8 cellular contexts compared by ENCODE assay signal in genomic region chr19:57103573-57104277, GRCh38. TPM values are rescaled to one million over a fixed set of nuclear protein-coding genes. Genes with fewer than 3 reads are reported as not detected.
A peak's percentile ranks its signal among the peaks of the same experiment; 100 is the strongest.
DNase-seq lines count a peak whose midpoint lies in the region; ATAC-seq and TF ChIP-seq lines count a peak whose summit lies in the region.

No MANE protein-coding gene starts in this region.

- no peak overlapping the region for H3K27ac Mint-ChIP-seq in activated T-helper 1 cell treated with anti-CD3 and anti-CD28 coated beads, Interleukin-12 subunit alpha, Interleukin-12 subunit beta, Interleukin-2, Interleukin-4 antibody, amounts not matched to agents 30 ng/mL and 10 ng/mL and 1 ng/mL, durations not matched to agents 14 hours and 24 hours and 36 hours

- TF ChIP-seq POLR2A in Peyer's patch (IDR thresholded peaks at IDR 0.05): no peak
- no peak for TF ChIP-seq POLR2A in suprapubic skin (IDR thresholded peaks at IDR 0.05)

- no peak for ATAC-seq in HG03571 (IDR thresholded peaks at IDR 0.05; ENCODE audit: unreplicated experiment)

- H3K4me1 ChIP-seq in BE2C: no peaks in the 10 kb centered on the region
- H3K4me1 ChIP-seq in HAP-1: no peaks in the 10 kb centered on the region
- no peaks in the 10 kb centered on the region for H3K4me1 ChIP-seq in Peyer's patch
- peaks cover 10% of the 10 kb centered on the region for H3K4me1 ChIP-seq in suprapubic skin

- no peak overlapping the region for H3K27ac ChIP-seq in Peyer's patch
- no peak overlapping the region for H3K27ac ChIP-seq in suprapubic skin

- peak; percentile 85 for TF ChIP-seq CTCF in BE2C (IDR thresholded peaks at IDR 0.05; ENCODE audit: low read depth, low read length)
- peak; percentile 49 to 82 (median 63) for TF ChIP-seq CTCF in Peyer's patch (IDR thresholded peaks at IDR 0.05)
- TF ChIP-seq CTCF in fibroblast of villous mesenchyme (IDR thresholded peaks at IDR 0.05; ENCODE audit: insufficient read depth, low read depth, low read length): peak; percentile 78
- peak; percentile 69 to 70 for TF ChIP-seq CTCF in suprapubic skin (IDR thresholded peaks at IDR 0.05)

- peaks cover 33% of the 10 kb centered on the region for H3K9me3 Mint-ChIP-seq in activated T-helper 1 cell treated with anti-CD3 and anti-CD28 coated beads, Interleukin-12 subunit alpha, Interleukin-12 subunit beta, Interleukin-2, Interleukin-4 antibody, amounts not matched to agents 30 ng/mL and 10 ng/mL and 1 ng/mL, durations not matched to agents 14 hours and 24 hours and 36 hours

- H3K36me3 ChIP-seq in BE2C: no peaks in the 10 kb centered on the region
- H3K36me3 ChIP-seq in HAP-1 (replicated peaks): no peaks in the 10 kb centered on the region
- H3K36me3 ChIP-seq in Peyer's patch: no peaks in the 10 kb centered on the region
- H3K36me3 ChIP-seq in suprapubic skin: no peaks in the 10 kb centered on the region

- H3K9me3 ChIP-seq in BE2C (no peaks in the 10 kb centered on the region), HAP-1 (peaks cover 3% of the 10 kb centered on the region; the same call in 1 of the 2 replicates), Peyer's patch (peaks cover 0 to 10% (median 5%) of the 10 kb centered on the region in 4 donors), suprapubic skin (no peaks in the 10 kb centered on the region)

- TF ChIP-seq EP300 in suprapubic skin (IDR thresholded peaks at IDR 0.05): no peak

- H3K4me3 ChIP-seq in BE2C (ENCODE audit: low read depth, low read length) (no peak overlapping the region), HAP-1 (no peak overlapping the region), Peyer's patch (no peak overlapping the region), fibroblast of villous mesenchyme (ENCODE audit: low read depth, low read length) (peak overlapping the region; percentile 14), suprapubic skin (peak overlapping the region; percentile 8)

- intact Hi-C loops in activated T-helper 1 cell treated with anti-CD3 and anti-CD28 coated beads, Interleukin-12 subunit alpha, Interleukin-12 subunit beta, Interleukin-2, Interleukin-4 antibody, amounts not matched to agents 30 ng/mL and 10 ng/mL and 1 ng/mL, durations not matched to agents 14 hours and 24 hours and 36 hours (cut with micrococcal nuclease): no loop called here

- peaks cover 6% of the 10 kb centered on the region for H3K4me1 Mint-ChIP-seq in activated T-helper 1 cell treated with anti-CD3 and anti-CD28 coated beads, Interleukin-12 subunit alpha, Interleukin-12 subunit beta, Interleukin-2, Interleukin-4 antibody, amounts not matched to agents 30 ng/mL and 10 ng/mL and 1 ng/mL, durations not matched to agents 14 hours and 24 hours and 36 hours (ENCODE audit: low read depth)

- peak; percentile 56 for DNase-seq in BE2C
- DNase-seq in HAP-1 (ENCODE audit: low spot score in 2 of 2): peak; percentile 9 to 51
- peak in 2 of 3 donors; percentile 48 to 68 for DNase-seq in Peyer's patch
- DNase-seq in activated T-helper 1 cell treated with anti-CD3 and anti-CD28 coated beads, Interleukin-12 subunit alpha, Interleukin-12 subunit beta, Interleukin-2, Interleukin-4 antibody, amounts not matched to agents 30 ng/mL and 10 ng/mL and 1 ng/mL, durations not matched to agents 14 hours and 24 hours and 36 hours (ENCODE audit: low spot score): peak; percentile 14
- peak; percentile 63 for DNase-seq in fibroblast of villous mesenchyme (ENCODE audit: low read depth)
- peak in 46 of 56 donors; percentile 2 to 83 (median 50) for DNase-seq in nucleus accumbens (lab: John Stamatoyannopoulos, UW)
- no peak for DNase-seq in suprapubic skin (ENCODE audit: low spot score in 2 of 2)

- H3K27me3 Mint-ChIP-seq in activated T-helper 1 cell treated with anti-CD3 and anti-CD28 coated beads, Interleukin-12 subunit alpha, Interleukin-12 subunit beta, Interleukin-2, Interleukin-4 antibody, amounts not matched to agents 30 ng/mL and 10 ng/mL and 1 ng/mL, durations not matched to agents 14 hours and 24 hours and 36 hours (ENCODE audit: insufficient read depth): no peaks in the 10 kb centered on the region

- H3K27me3 ChIP-seq in BE2C: no peaks in the 10 kb centered on the region
- H3K27me3 ChIP-seq in HAP-1 (ENCODE audit: low read depth): no peaks in the 10 kb centered on the region
- peaks cover 0 to 6% of the 10 kb centered on the region in 2 donors for H3K27me3 ChIP-seq in Peyer's patch
- peaks cover 24% of the 10 kb centered on the region for H3K27me3 ChIP-seq in suprapubic skin

- in situ Hi-C loops in HAP-1 (cut with MboI; ENCODE audit: low sequenced_read_pairs): no loop called here

- no peak overlapping the region for H3K4me3 Mint-ChIP-seq in activated T-helper 1 cell treated with anti-CD3 and anti-CD28 coated beads, Interleukin-12 subunit alpha, Interleukin-12 subunit beta, Interleukin-2, Interleukin-4 antibody, amounts not matched to agents 30 ng/mL and 10 ng/mL and 1 ng/mL, durations not matched to agents 14 hours and 24 hours and 36 hours

- H3K36me3 Mint-ChIP-seq in activated T-helper 1 cell treated with anti-CD3 and anti-CD28 coated beads, Interleukin-12 subunit alpha, Interleukin-12 subunit beta, Interleukin-2, Interleukin-4 antibody, amounts not matched to agents 30 ng/mL and 10 ng/mL and 1 ng/mL, durations not matched to agents 14 hours and 24 hours and 36 hours (ENCODE audit: low read depth): no peaks in the 10 kb centered on the region

- 2% methylated on average over 13 of the region's 13 CpGs for WGBS in suprapubic skin

RNA-seq across cellular contexts. Expression of gene USP29, which starts 16.1 kb away (rescaled TPM):
- not detected for polyA plus RNA-seq in BE2C (2012; ENCODE audit: insufficient read depth, insufficient read length, low read depth)
- not detected for total RNA-seq in Peyer's patch
- total RNA-seq in activated T-helper 1 cell treated with anti-CD3 and anti-CD28 coated beads, Interleukin-12 subunit alpha, Interleukin-12 subunit beta, Interleukin-2, Interleukin-4 antibody, amounts not matched to agents 30 ng/mL and 10 ng/mL and 1 ng/mL, durations not matched to agents 14 hours and 24 hours and 36 hours: not detected in 2 replicates
- total RNA-seq in fibroblast of villous mesenchyme: under 0.01 TPM in 1 of 2 replicates, not detected in the other
- total RNA-seq in suprapubic skin: not detected

RNA-seq across cellular contexts. Expression of gene ZIM3, which starts 41.3 kb away (rescaled TPM):
- not detected for polyA plus RNA-seq in BE2C (2012; ENCODE audit: insufficient read depth, insufficient read length, low read depth)
- total RNA-seq in Peyer's patch (not detected), fibroblast of villous mesenchyme (not detected in 2 replicates), suprapubic skin (not detected)
- not detected in 2 replicates for total RNA-seq in activated T-helper 1 cell treated with anti-CD3 and anti-CD28 coated beads, Interleukin-12 subunit alpha, Interleukin-12 subunit beta, Interleukin-2, Interleukin-4 antibody, amounts not matched to agents 30 ng/mL and 10 ng/mL and 1 ng/mL, durations not matched to agents 14 hours and 24 hours and 36 hours

Comparison
In these comparisons a context has a peak if more than half of its experiments do, and no peak if none do; other contexts are left out.
1. DNase-seq: peak in BE2C (single experiment), HAP-1 (2 of 2), Peyer's patch (2 of 3), activated T-helper 1 cell treated with anti-CD3 and anti-CD28 coated beads, Interleukin-12 subunit alpha, Interleukin-12 subunit beta, Interleukin-2, Interleukin-4 antibody, amounts not matched to agents 30 ng/mL and 10 ng/mL and 1 ng/mL, durations not matched to agents 14 hours and 24 hours and 36 hours (single experiment), fibroblast of villous mesenchyme (single experiment) and nucleus accumbens (46 of 56); none in suprapubic skin (0 of 2).
2. H3K4me3 ChIP-seq: peak in fibroblast of villous mesenchyme (single experiment) and suprapubic skin (single experiment); none in BE2C (single experiment), HAP-1 (single experiment) and Peyer's patch (0 of 4).
3. Peak in every context shown above with its lines, with median percentiles within 50 percentile points of each other: CTCF ChIP-seq.